In the genomic region with DNA sequence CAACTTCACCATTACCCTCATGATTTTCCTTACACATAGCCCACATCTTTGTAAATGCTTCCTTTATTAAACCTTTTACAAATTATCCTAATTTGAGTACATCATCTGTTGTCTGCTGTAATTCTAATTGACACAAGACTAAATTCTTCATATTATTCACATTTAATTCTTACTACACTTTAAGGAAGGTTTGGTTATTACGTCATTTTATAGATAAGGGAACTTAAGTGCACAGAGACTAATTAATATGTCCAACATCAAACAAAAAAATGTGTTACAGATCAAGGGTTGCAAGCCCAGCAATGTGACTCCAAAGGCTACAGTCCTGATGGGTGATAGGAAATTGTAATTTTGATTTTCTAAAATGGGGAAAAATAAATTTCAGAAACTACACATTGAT, we compare ENCODE assay signal across 29 cellular contexts.
"Had no signal": no experiment of that assay in that cellular context is flagged by ENCODE, and none has a peak within 500 bp of the region (broad histone marks: within the 10 kb centered on the region; RNA-seq: fewer than 3 reads in every experiment).

No MANE protein-coding gene starts in this region.

- H3K9me3 Mint-ChIP-seq: endodermal cell had no signal

- ATAC-seq: effector memory CD8-positive, alpha-beta T cell; esophagus mucosa; foreskin keratinocyte; gastrocnemius medialis; gastroesophageal sphincter; heart left ventricle; heart right ventricle had no signal

- H3K36me3 ChIP-seq: colonic mucosa, esophagus muscularis mucosa, esophagus squamous epithelium, gastrocnemius medialis, gastroesophageal sphincter, heart left ventricle, heart right ventricle had no signal

- H3K27ac ChIP-seq: colonic mucosa, coronary artery, dorsolateral prefrontal cortex, epithelial cell of prostate, esophagus muscularis mucosa, esophagus squamous epithelium, foreskin keratinocyte, gastrocnemius medialis, gastroesophageal sphincter, heart left ventricle, heart right ventricle had no signal

- DNase-seq: colonic mucosa; cortex of kidney; dermis blood vessel endothelial cell; dorsolateral prefrontal cortex; effector CD4-positive, alpha-beta T cell; effector CD8-positive, alpha-beta T cell; effector memory CD4-positive, alpha-beta T cell; effector memory CD8-positive, alpha-beta T cell; endodermal cell; erythroblast; esophagus squamous epithelium; foreskin fibroblast; foreskin keratinocyte; foreskin melanocyte; gastrocnemius medialis; glutamatergic neuron; head of caudate nucleus; heart left ventricle; heart right ventricle had no signal

- H3K27me3 Mint-ChIP-seq: dendritic cell treated with granulocyte-macrophage colony-stimulating factor and Interleukin-4, amounts not matched to agents 40 ng/mL and 50 ng/mL, for 4 days; effector memory CD8-positive, alpha-beta T cell had no signal

- H3K4me1 ChIP-seq: colonic mucosa, esophagus muscularis mucosa, esophagus squamous epithelium, foreskin keratinocyte, gastrocnemius medialis, gastroesophageal sphincter, heart left ventricle, heart right ventricle had no signal

- H3K4me3 Mint-ChIP-seq: dendritic cell treated with granulocyte-macrophage colony-stimulating factor and Interleukin-4, amounts not matched to agents 40 ng/mL and 50 ng/mL, for 4 days; effector memory CD8-positive, alpha-beta T cell; endodermal cell had no signal

- H3K27me3 ChIP-seq: colonic mucosa, dorsolateral prefrontal cortex, esophagus muscularis mucosa, esophagus squamous epithelium, foreskin keratinocyte, gastrocnemius medialis, gastroesophageal sphincter, heart left ventricle, heart right ventricle had no signal

- H3K9me3 ChIP-seq: colonic mucosa, esophagus muscularis mucosa, esophagus squamous epithelium, gastrocnemius medialis, gastroesophageal sphincter, heart left ventricle, heart right ventricle had no signal

- H3K4me3 ChIP-seq: colonic mucosa, coronary artery, dorsolateral prefrontal cortex, esophagus muscularis mucosa, esophagus squamous epithelium, gastrocnemius medialis, gastroesophageal sphincter, heart left ventricle, heart right ventricle had no signal

- H3K27ac Mint-ChIP-seq: dendritic cell treated with granulocyte-macrophage colony-stimulating factor and Interleukin-4, amounts not matched to agents 40 ng/mL and 50 ng/mL, for 4 days; effector memory CD8-positive, alpha-beta T cell; endodermal cell had no signal

- FAIRE-seq: colon, endometrium, endothelial cell of umbilical vein, frontal cortex had no signal
